ENCODE assay signal across 8 cellular contexts in genomic region chr2:164826293-164827243, GRCh38. TPM values are rescaled to one million over a fixed set of nuclear protein-coding genes. Genes with fewer than 3 reads are reported as not detected.
DNase-seq lines count a peak whose midpoint lies in the region; ATAC-seq, FAIRE-seq and TF ChIP-seq lines count a peak whose summit lies in the region.

No MANE protein-coding gene starts in this region.

- 27% methylated on average over 8 of the region's 8 CpGs for WGBS in right lobe of liver (ENCODE audit: insufficient coverage, low coverage, low lambda C conversion rate, missing lambda C conversion rate)
- WGBS in endodermal cell (ENCODE audit: insufficient coverage in 1 of 2, insufficient read length in 1 of 2), 2 experiments, result 71 to 83% methylated on average over 5 to 8 of the region's 8 CpGs

- TSS peak; percentile 50 for BruUV-seq in MCF 10A (replicated peaks; lab: Mats Ljungman, UMichigan)

- H3K27me3 Mint-ChIP-seq in MCF 10A (ENCODE audit: insufficient read depth, unreplicated experiment), result no peaks in the 10 kb centered on the region
- peaks cover 3% of the 10 kb centered on the region for H3K27me3 Mint-ChIP-seq in CD8-positive, alpha-beta T cell (ENCODE audit: low read depth)
- H3K27me3 Mint-ChIP-seq in endodermal cell (ENCODE audit: insufficient read depth), result no peaks in the 10 kb centered on the region

- no peak for FAIRE-seq in GM12891 (lab: Jason Lieb, UNC)

- intact Hi-C loops in MCF 10A (cut with micrococcal nuclease), result loop anchor here (1.0 kb wide), 1 partner anchor 86 kb away; no protein-coding TSS in a partner anchor
- intact Hi-C loops in right lobe of liver (cut with DNase I), result no loop called here
- intact Hi-C loops in CD8-positive, alpha-beta T cell (cut with DNase I, micrococcal nuclease), result no loop called here

- H3K9me3 Mint-ChIP-seq in MCF 10A (ENCODE audit: unreplicated experiment) (no peaks in the 10 kb centered on the region), endodermal cell (no peaks in the 10 kb centered on the region)
- no peaks in the 10 kb centered on the region for H3K9me3 Mint-ChIP-seq in CD8-positive, alpha-beta T cell

- H3K4me1 Mint-ChIP-seq in MCF 10A (ENCODE audit: insufficient read depth, unreplicated experiment) (peaks cover 14% of the 10 kb centered on the region), endodermal cell (no peaks in the 10 kb centered on the region)
- H3K4me1 Mint-ChIP-seq in CD8-positive, alpha-beta T cell (ENCODE audit: low read depth), result no peaks in the 10 kb centered on the region

- no peaks in the 10 kb centered on the region for H3K36me3 Mint-ChIP-seq in MCF 10A (ENCODE audit: insufficient read depth, unreplicated experiment)
- no peaks in the 10 kb centered on the region for H3K36me3 Mint-ChIP-seq in CD8-positive, alpha-beta T cell
- no peaks in the 10 kb centered on the region for H3K36me3 Mint-ChIP-seq in endodermal cell (ENCODE audit: low read depth)

- ATAC-seq in right lobe of liver, result peak; percentile 88 to 98 (median 90)
- ATAC-seq in CD8-positive, alpha-beta T cell, result no peak

- H3K27ac ChIP-seq in right lobe of liver (peak overlapping the region in 2 of 3 donors; percentile 6 to 64), endodermal cell (ENCODE audit: low read depth, low read length) (no peak overlapping the region)
- H3K27ac ChIP-seq in CD8-positive, alpha-beta T cell (ENCODE audit: low read depth, low read length), result no peak overlapping the region

- TF ChIP-seq POLR2A in right lobe of liver (IDR thresholded peaks at IDR 0.05) (no peak), GM12891 (IDR thresholded peaks at IDR 0.05; ENCODE audit: low read depth, low read length) (no peak)

- CTCF ChIA-PET in MCF 10A (lab: Yijun Ruan, JAX), result interaction anchor here (0.6 to 1.9 kb wide), 4 partner anchors 15 to 662 kb away, joined by 3 to 9 read pairs (median 5); partner anchors contain the start of gene COBLL1
- CTCF ChIA-PET in CD8-positive, alpha-beta T cell (lab: Charles Lee), result no interaction called here

- H3K9me3 ChIP-seq in right lobe of liver (no peaks in the 10 kb centered on the region), endodermal cell (ENCODE audit: control insufficient read depth, low read length) (no peaks in the 10 kb centered on the region)
- no peaks in the 10 kb centered on the region for H3K9me3 ChIP-seq in CD8-positive, alpha-beta T cell (ENCODE audit: low read length)

- DNase-seq in ACHN (peak; percentile 64), LoVo (ENCODE audit: low spot score) (peak; percentile 75), MCF 10A (ENCODE audit: unreplicated experiment) (peak; percentile 64), right lobe of liver (peak in 2 of 3 donors; percentile 36 to 70), GM12891 (ENCODE audit: insufficient read length, low spot score) (no peak), endodermal cell (no peak), NCI-H1436 (lab: John Stamatoyannopoulos, UW) (no peak)
- no peak for DNase-seq in CD8-positive, alpha-beta T cell

- peak overlapping the region; percentile 22 for H3K4me3 Mint-ChIP-seq in MCF 10A (ENCODE audit: unreplicated experiment)
- H3K4me3 Mint-ChIP-seq in CD8-positive, alpha-beta T cell, result no peak overlapping the region
- no peak overlapping the region for H3K4me3 Mint-ChIP-seq in endodermal cell

- no peak overlapping the region for H3K9ac ChIP-seq in endodermal cell (ENCODE audit: extremely low read depth, low read length, poor library complexity, severe bottlenecking)

- H3K27ac Mint-ChIP-seq in MCF 10A (ENCODE audit: low read depth, unreplicated experiment) (peak overlapping the region; percentile 90), endodermal cell (no peak overlapping the region)
- H3K27ac Mint-ChIP-seq in CD8-positive, alpha-beta T cell, result no peak overlapping the region

- H3K27me3 ChIP-seq in right lobe of liver (no peaks in the 10 kb centered on the region), endodermal cell (ENCODE audit: control insufficient read depth, insufficient read depth, low read length, poor library complexity, severe bottlenecking) (no peaks in the 10 kb centered on the region)
- no peaks in the 10 kb centered on the region for H3K27me3 ChIP-seq in CD8-positive, alpha-beta T cell (ENCODE audit: insufficient read depth, low read length)

- POLR2A ChIA-PET in MCF 10A (lab: Yijun Ruan, JAX), result interaction anchor here (0.6 to 2.7 kb wide), 4 partner anchors 8 to 25 kb away, joined by 3 to 26 read pairs (median 4); partner anchors contain the start of gene COBLL1
- POLR2A ChIA-PET in CD8-positive, alpha-beta T cell (lab: Charles Lee), result no interaction called here

- in situ Hi-C loops in ACHN (cut with HindIII; ENCODE audit: low pct_ligation_motif_present, low pct_unique_long_range_greater_than_20kb, low sequenced_read_pairs), result no loop called here

- H3K4me1 ChIP-seq in right lobe of liver (peaks cover 0 to 45% (median 18%) of the 10 kb centered on the region in 4 donors), endodermal cell (ENCODE audit: control insufficient read depth, insufficient read depth, low read length) (no peaks in the 10 kb centered on the region)
- no peaks in the 10 kb centered on the region for H3K4me1 ChIP-seq in CD8-positive, alpha-beta T cell (ENCODE audit: insufficient read depth, low read length)

- TF ChIP-seq CTCF in MCF 10A (IDR thresholded peaks at IDR 0.05; ENCODE audit: unreplicated experiment), result no peak
- no peak for TF ChIP-seq CTCF in right lobe of liver (IDR thresholded peaks at IDR 0.05)
- no peak for TF ChIP-seq CTCF in CD8-positive, alpha-beta T cell (IDR thresholded peaks at IDR 0.05)
- TF ChIP-seq CTCF in endodermal cell (conservative IDR thresholded peaks at IDR 0.05), result no peak

- H3K4me3 ChIP-seq in right lobe of liver (no peak overlapping the region), endodermal cell (ENCODE audit: low read length) (no peak overlapping the region)
- no peak overlapping the region for H3K4me3 ChIP-seq in CD8-positive, alpha-beta T cell (ENCODE audit: low read depth, low read length)

- no peaks in the 10 kb centered on the region for H3K36me3 ChIP-seq in right lobe of liver
- no peaks in the 10 kb centered on the region for H3K36me3 ChIP-seq in CD8-positive, alpha-beta T cell (ENCODE audit: insufficient read depth, low read length)
- H3K36me3 ChIP-seq in endodermal cell (ENCODE audit: control insufficient read depth, insufficient read depth, low read length), result no peaks in the 10 kb centered on the region

TF ChIP-seq in GM12891, 5 proteins besides CTCF, POLR2A, EP300 and RAD21:
- TF ChIP-seq TAF1 (IDR thresholded peaks at IDR 0.05; ENCODE audit: low read depth, low read length) (no peak), SPI1 (IDR thresholded peaks at IDR 0.05; ENCODE audit: low read depth, low read length) (no peak), POLR2AphosphoS5 (IDR thresholded peaks at IDR 0.05; ENCODE audit: low read depth, low read length) (no peak), POU2F2 (IDR thresholded peaks at IDR 0.05; ENCODE audit: low read depth, low read length) (no peak), PAX5 (IDR thresholded peaks at IDR 0.05; ENCODE audit: insufficient read depth, low read length, severe bottlenecking) (no peak)

RNA-seq across cellular contexts. Expression of gene COBLL1, which starts 15.1 kb away (rescaled TPM):
- total RNA-seq in MCF 10A (2022) (37.1 and 47.0 TPM in 2 replicates), right lobe of liver (100 to 1,000 TPM in 1 of 6 experiments, 10 to 100 TPM in 5; 38.1 to 133 (median 67.6) TPM), endodermal cell (10 to 100 TPM; 16.5 to 17.3 TPM)
- total RNA-seq in CD8-positive, alpha-beta T cell, result 1 to 10 TPM in 1 of 2 experiments, under 1 TPM in 1; 0.76 to 1.4 TPM
- polyA plus RNA-seq in GM12891 (2012; ENCODE audit: low read depth, missing spikeins), result not detected
- 6.2 TPM for polyA plus RNA-seq in endodermal cell (2013, experiment 1 of 2)
- polyA plus RNA-seq in endodermal cell (2013, experiment 2 of 2), result 6.0 TPM

Comparison
In these comparisons a context has a peak if more than half of its experiments do, and no peak if none do; other contexts are left out.
1. DNase-seq: peak in ACHN (single experiment), LoVo (single experiment), MCF 10A (single experiment) and right lobe of liver (2 of 3); none in CD8-positive, alpha-beta T cell (0 of 7), GM12891 (single experiment), endodermal cell (single experiment) and NCI-H1436 (single experiment).
2. H3K27ac ChIP-seq: peak in right lobe of liver (2 of 3); none in CD8-positive, alpha-beta T cell (single experiment) and endodermal cell (single experiment).
3. RNA of gene COBLL1, which starts 15.1 kb away (total RNA-seq): 38.1 to 133 TPM in right lobe of liver, 37.1 to 47.0 TPM in MCF 10A and 16.5 to 17.3 TPM in endodermal cell; 0.76 to 1.4 TPM in CD8-positive, alpha-beta T cell; every median in the first group is over 4 times any median in the second.